In genomic region chr5:139403418-139403786, GRCh38 we compare ENCODE assay signal across 8 cellular contexts. TPM values are rescaled to one million over a fixed set of nuclear protein-coding genes. Genes with fewer than 3 reads are reported as not detected.
A peak's percentile ranks its signal among the peaks of the same experiment; 100 is the strongest.
DNase-seq lines count a peak whose midpoint lies in the region; ATAC-seq and TF ChIP-seq lines count a peak whose summit lies in the region.

No MANE protein-coding gene starts in this region.

- no peak overlapping the region for H2BK20ac ChIP-seq in H9 (ENCODE audit: low read depth, low read length, poor library complexity, severe bottlenecking)

- H3K27ac ChIP-seq in H9 (ENCODE audit: insufficient read length, low read depth, low read length), result peak overlapping the region; percentile 79
- peak overlapping the region; percentile 91 for H3K27ac ChIP-seq in hepatocyte

- no peaks in the 10 kb centered on the region for H3K9me3 Mint-ChIP-seq in H9
- H3K9me3 Mint-ChIP-seq in activated CD4-positive, alpha-beta memory T cell treated with anti-CD3 and anti-CD28 coated beads for 36 hours, result no peaks in the 10 kb centered on the region
- no peaks in the 10 kb centered on the region for H3K9me3 Mint-ChIP-seq in stimulated activated memory B cell treated with anti-CD40 and anti-IgM and Interleukin-4, amounts not matched to agents 10 μg/mL and 1 μg/mL and 100 μg/mL, for 72 hours

- peak overlapping the region; percentile 99 to 100 (median 100); a peak in 5 of 7 replicates for H3K27ac Mint-ChIP-seq in H9
- H3K27ac Mint-ChIP-seq in activated CD4-positive, alpha-beta memory T cell treated with anti-CD3 and anti-CD28 coated beads for 36 hours, result peak overlapping the region; percentile 99
- H3K27ac Mint-ChIP-seq in stimulated activated memory B cell treated with anti-CD40 and anti-IgM and Interleukin-4, amounts not matched to agents 10 μg/mL and 1 μg/mL and 100 μg/mL, for 72 hours, result peak overlapping the region; percentile 85

- no peak overlapping the region for H3T11ph ChIP-seq in H9 (ENCODE audit: low read length)

- H3K9me2 ChIP-seq in hepatocyte (replicated peaks; ENCODE audit: insufficient read depth), result no peaks in the 10 kb centered on the region

- no peak overlapping the region for H3K9ac ChIP-seq in H9 (ENCODE audit: extremely low read depth, insufficient read length, low read length)

- CTCF ChIA-PET in activated CD4-positive, alpha-beta memory T cell treated with anti-CD3 and anti-CD28 coated beads for 36 hours (lab: Charles Lee), result interaction anchor here (0.8 to 4.4 kb wide), 10 partner anchors 8 to 111 kb away, joined by 3 to 37 read pairs (median 7); partner anchors contain the start of genes DNAJC18, MZB1, PAIP2 and PROB1

- no peak overlapping the region for H2AFZ ChIP-seq in H9 (ENCODE audit: low read length)
- H2AFZ ChIP-seq in hepatocyte, result peak overlapping the region; percentile 34

- H3K18ac ChIP-seq in H9 (ENCODE audit: insufficient read length, low read depth, low read length), result no peak overlapping the region

- no peaks in the 10 kb centered on the region for H3K79me1 ChIP-seq in H9 (ENCODE audit: insufficient read depth, low read depth, low read length, poor library complexity, severe bottlenecking)

- H2AK5ac ChIP-seq in H9 (ENCODE audit: insufficient read length, low read length), result no peak overlapping the region

- peaks cover 2% of the 10 kb centered on the region; the same call in 1 of the 2 replicates for H3K4me1 ChIP-seq in H9 (ENCODE audit: insufficient read depth, low read length)
- H3K4me1 ChIP-seq in hepatocyte (ENCODE audit: insufficient read depth), result peaks cover 6% of the 10 kb centered on the region

- H3K36me3 ChIP-seq in hepatocyte (replicated peaks; ENCODE audit: insufficient read depth, low read depth), result no peaks in the 10 kb centered on the region

- H2BK15ac ChIP-seq in H9 (ENCODE audit: low read depth, low read length), result no peak overlapping the region

- no peak overlapping the region for H2BK5ac ChIP-seq in H9 (ENCODE audit: insufficient read length, low read length)

- H2BK120ac ChIP-seq in H9 (ENCODE audit: low read depth, low read length, poor library complexity, severe bottlenecking), result no peak overlapping the region

- DNase-seq in H9 (no peak), hepatocyte (ENCODE audit: low spot score) (no peak), superior temporal gyrus (ENCODE audit: extremely low spot score) (no peak), GM20000 (ENCODE audit: low spot score) (no peak), NCI-H345 treated with DMSO at 0.1 percent for 48 hours (lab: John Stamatoyannopoulos, UW; ENCODE audit: unreplicated experiment) (no peak)
- DNase-seq in activated CD4-positive, alpha-beta memory T cell treated with anti-CD3 and anti-CD28 coated beads for 36 hours, result no peak
- DNase-seq in activated effector memory CD4-positive, alpha-beta T cell treated with anti-CD3 and anti-CD28 coated beads, Interleukin-2, amount 50 U/mL, for 16 hours, result no peak

- no peaks in the 10 kb centered on the region for H3K23me2 ChIP-seq in H9 (ENCODE audit: insufficient read length, low read depth, low read length, poor library complexity, severe bottlenecking)

- H3K79me2 ChIP-seq in H9 (ENCODE audit: insufficient read depth, low read length), result no peaks in the 10 kb centered on the region
- no peaks in the 10 kb centered on the region for H3K79me2 ChIP-seq in hepatocyte

- H3K4me3 ChIP-seq in hepatocyte, result peak overlapping the region; percentile 28

- no CpG with 5 or more reads among the region's 7 CpGs for WGBS in H9 (ENCODE audit: extremely low coverage, insufficient read length, low lambda C conversion rate)
- WGBS in hepatocyte (ENCODE audit: low lambda C conversion rate, missing lambda C conversion rate), result 29% methylated on average over 7 of the region's 7 CpGs

- no peak overlapping the region for H3K56ac ChIP-seq in H9 (ENCODE audit: insufficient read length, low read depth, low read length)

- H3K4me1 Mint-ChIP-seq in H9, result peaks cover 16 to 20% of the 10 kb centered on the region in 2 experiments
- peaks cover 34% of the 10 kb centered on the region for H3K4me1 Mint-ChIP-seq in activated CD4-positive, alpha-beta memory T cell treated with anti-CD3 and anti-CD28 coated beads for 36 hours (ENCODE audit: low read depth)
- H3K4me1 Mint-ChIP-seq in stimulated activated memory B cell treated with anti-CD40 and anti-IgM and Interleukin-4, amounts not matched to agents 10 μg/mL and 1 μg/mL and 100 μg/mL, for 72 hours, result peaks cover 59% of the 10 kb centered on the region

- no peak overlapping the region for H4K8ac ChIP-seq in H9 (replicated peaks; ENCODE audit: insufficient read length, low read depth, low read length)

- H3K4me3 Mint-ChIP-seq in H9, result peak overlapping the region; percentile 91 to 94
- H3K4me3 Mint-ChIP-seq in activated CD4-positive, alpha-beta memory T cell treated with anti-CD3 and anti-CD28 coated beads for 36 hours, result peak overlapping the region; percentile 91
- H3K4me3 Mint-ChIP-seq in stimulated activated memory B cell treated with anti-CD40 and anti-IgM and Interleukin-4, amounts not matched to agents 10 μg/mL and 1 μg/mL and 100 μg/mL, for 72 hours, result peak overlapping the region; percentile 89

- no peak for TF ChIP-seq CTCF in H9 (conservative IDR thresholded peaks at IDR 0.05)
- no peak for TF ChIP-seq CTCF in hepatocyte (IDR thresholded peaks at IDR 0.05; ENCODE audit: poor library complexity)
- TF ChIP-seq CTCF in GM20000 (IDR thresholded peaks at IDR 0.05; ENCODE audit: extremely low read depth, missing control alignments), result no peak

- H2BK12ac ChIP-seq in H9 (ENCODE audit: insufficient read length, low read depth, low read length), result no peak overlapping the region

- no peaks in the 10 kb centered on the region for H4K20me1 ChIP-seq in H9 (ENCODE audit: control insufficient read depth, insufficient read depth, insufficient read length)
- no peaks in the 10 kb centered on the region for H4K20me1 ChIP-seq in hepatocyte (ENCODE audit: insufficient read depth, poor library complexity, severe bottlenecking)

- no peak for ATAC-seq in stimulated activated memory B cell treated with anti-CD40 and anti-IgM and Interleukin-4, amounts not matched to agents 10 μg/mL and 1 μg/mL and 100 μg/mL, for 72 hours

- no peak overlapping the region for H3K14ac ChIP-seq in H9 (ENCODE audit: insufficient read depth, low read length)

- POLR2A ChIA-PET in activated CD4-positive, alpha-beta memory T cell treated with anti-CD3 and anti-CD28 coated beads for 36 hours (lab: Charles Lee), result interaction anchor here (0.7 to 3.1 kb wide), 7 partner anchors 8 to 160 kb away, joined by 3 to 22 read pairs (median 4); partner anchors contain the start of genes DNAJC18, PAIP2, PROB1 and STING1

- H3K9me3 ChIP-seq in H9 (ENCODE audit: control insufficient read depth, low read depth, low read length) (no peaks in the 10 kb centered on the region), hepatocyte (ENCODE audit: low read depth) (no peaks in the 10 kb centered on the region)

- H3K4me2 ChIP-seq in H9 (ENCODE audit: insufficient read depth, insufficient read length, low read length), result peak overlapping the region; percentile 74
- peak overlapping the region; percentile 83 for H3K4me2 ChIP-seq in hepatocyte

- H4K91ac ChIP-seq in H9 (ENCODE audit: insufficient read length, low read depth, low read length), result no peak overlapping the region

- intact Hi-C loops in activated CD4-positive, alpha-beta memory T cell treated with anti-CD3 and anti-CD28 coated beads for 36 hours (cut with micrococcal nuclease), result loop anchor here (5.0 kb wide), 1 partner anchor 344 kb away; no protein-coding TSS in a partner anchor

- no peak overlapping the region for H3K23ac ChIP-seq in H9 (ENCODE audit: insufficient read length, low read depth, low read length)

- H3K27me3 ChIP-seq in H9 (ENCODE audit: insufficient read depth, low read length) (no peaks in the 10 kb centered on the region), hepatocyte (no peaks in the 10 kb centered on the region)

- H3K36me3 Mint-ChIP-seq in H9 (ENCODE audit: insufficient read depth in 1 of 3, low read depth in 3 of 3), result peaks cover 4 to 20% (median 16%) of the 10 kb centered on the region in 3 experiments
- H3K36me3 Mint-ChIP-seq in activated CD4-positive, alpha-beta memory T cell treated with anti-CD3 and anti-CD28 coated beads for 36 hours, result peaks cover 4% of the 10 kb centered on the region
- H3K36me3 Mint-ChIP-seq in stimulated activated memory B cell treated with anti-CD40 and anti-IgM and Interleukin-4, amounts not matched to agents 10 μg/mL and 1 μg/mL and 100 μg/mL, for 72 hours, result peaks cover 7% of the 10 kb centered on the region

- H3K4ac ChIP-seq in H9 (ENCODE audit: low read depth, low read length), result no peak overlapping the region

- peaks cover 2% of the 10 kb centered on the region; the same call in 1 of the 2 replicates for H3K27me3 Mint-ChIP-seq in H9 (ENCODE audit: low read depth)
- H3K27me3 Mint-ChIP-seq in activated CD4-positive, alpha-beta memory T cell treated with anti-CD3 and anti-CD28 coated beads for 36 hours, result no peaks in the 10 kb centered on the region
- no peaks in the 10 kb centered on the region for H3K27me3 Mint-ChIP-seq in stimulated activated memory B cell treated with anti-CD40 and anti-IgM and Interleukin-4, amounts not matched to agents 10 μg/mL and 1 μg/mL and 100 μg/mL, for 72 hours

- H4K5ac ChIP-seq in H9 (ENCODE audit: insufficient read length, low read depth, low read length), result no peak overlapping the region

RNA-seq across cellular contexts. Expression of gene SPATA24, which starts 0.5 kb away (rescaled TPM):
- total RNA-seq in H9 (2021) (12.9 and 13.0 TPM in 2 replicates), hepatocyte (2.6 and 6.3 TPM in 2 replicates)
- 1 to 10 TPM; 3.7 to 5.2 TPM for total RNA-seq in activated CD4-positive, alpha-beta memory T cell treated with anti-CD3 and anti-CD28 coated beads for 36 hours
- 5.5 and 9.8 TPM in 2 replicates for polyA plus RNA-seq in hepatocyte

RNA-seq across cellular contexts. Expression of gene PROB1, which starts 8.5 kb away (rescaled TPM):
- 3.3 and 3.4 TPM in 2 replicates for total RNA-seq in H9 (2021)
- 1 to 10 TPM; 3.8 to 3.9 TPM for total RNA-seq in activated CD4-positive, alpha-beta memory T cell treated with anti-CD3 and anti-CD28 coated beads for 36 hours
- 0.63 and 0.68 TPM in 2 replicates for total RNA-seq in hepatocyte
- 0.10 TPM in 1 of 2 replicates, not detected in the other for polyA plus RNA-seq in hepatocyte

RNA-seq across cellular contexts. Expression of gene MZB1, which starts 13.7 kb away (rescaled TPM):
- 0.31 and 0.48 TPM in 2 replicates for total RNA-seq in H9 (2021)
- 10 to 100 TPM; 24.0 to 26.3 TPM for total RNA-seq in activated CD4-positive, alpha-beta memory T cell treated with anti-CD3 and anti-CD28 coated beads for 36 hours
- not detected in 2 replicates for total RNA-seq in hepatocyte
- polyA plus RNA-seq in hepatocyte, result 0.30 TPM in 1 of 2 replicates, not detected in the other

RNA-seq across cellular contexts. Expression of gene SLC23A1, which starts 20.3 kb away (rescaled TPM):
- total RNA-seq in H9 (2021), result not detected in 2 replicates
- 1 to 10 TPM; 1.0 to 1.4 TPM for total RNA-seq in activated CD4-positive, alpha-beta memory T cell treated with anti-CD3 and anti-CD28 coated beads for 36 hours
- 13.4 and 19.6 TPM in 2 replicates for total RNA-seq in hepatocyte
- 3.0 and 3.3 TPM in 2 replicates for polyA plus RNA-seq in hepatocyte

RNA-seq across cellular contexts. Expression of gene DNAJC18, which starts 35.9 kb away (rescaled TPM):
- total RNA-seq in H9 (2021) (25.4 and 26.5 TPM in 2 replicates), hepatocyte (10.6 and 11.5 TPM in 2 replicates)
- 10 to 100 TPM; 54.1 to 56.0 TPM for total RNA-seq in activated CD4-positive, alpha-beta memory T cell treated with anti-CD3 and anti-CD28 coated beads for 36 hours
- 13.6 and 14.4 TPM in 2 replicates for polyA plus RNA-seq in hepatocyte

Comparison
In these comparisons a context has a peak if more than half of its experiments do, and no peak if none do; other contexts are left out.
1. RNA of gene MZB1, which starts 13.7 kb away (total RNA-seq): 24.0 to 26.3 TPM in activated CD4-positive, alpha-beta memory T cell treated with anti-CD3 and anti-CD28 coated beads for 36 hours; 0.31 to 0.48 TPM in H9 and not detected in hepatocyte; every median in the first group is over 10 times any median in the second.
2. Peak in every context shown above with its lines, with median percentiles within 50 percentile points of each other: H3K27ac Mint-ChIP-seq and H3K4me3 Mint-ChIP-seq.